In the genomic region with DNA sequence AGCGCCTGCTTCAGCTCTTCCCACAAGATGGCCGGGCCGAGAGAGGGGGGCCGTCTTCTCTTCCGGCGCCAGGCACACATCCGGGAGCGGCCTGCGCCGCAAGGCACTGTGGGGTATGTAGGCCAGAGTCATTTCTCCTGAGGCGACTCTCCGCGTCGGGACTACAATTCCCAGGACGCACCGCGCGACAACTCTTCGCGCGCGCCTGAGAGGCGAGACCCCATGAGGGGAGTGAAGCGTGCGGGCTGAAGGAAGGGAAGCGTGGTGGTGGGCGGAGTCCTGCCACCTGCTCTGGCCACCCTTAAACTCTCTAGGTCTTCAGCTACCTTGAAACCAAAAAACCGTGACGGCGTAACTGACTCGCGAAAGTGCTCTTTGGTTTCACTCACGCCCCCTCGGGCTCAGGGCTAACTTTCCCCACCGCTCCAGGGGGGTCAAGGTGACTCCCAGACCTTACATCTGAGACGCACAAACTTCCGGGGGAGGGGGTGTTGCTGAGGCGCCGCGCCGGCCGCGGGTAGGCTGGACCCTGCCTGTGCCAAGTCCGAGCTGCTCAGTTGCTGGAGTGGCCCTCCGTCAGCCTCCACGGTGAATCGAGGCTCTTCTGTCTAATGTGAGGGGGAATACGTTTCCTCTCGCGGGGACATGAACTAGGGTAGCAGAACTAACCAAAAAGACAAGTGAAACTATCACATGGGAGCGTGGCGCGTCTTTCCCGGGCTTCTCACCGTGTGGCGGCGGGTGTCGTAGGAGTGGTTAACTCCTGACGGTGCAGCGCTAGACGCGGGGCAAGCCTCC, we compare ENCODE assay signal across 7 cellular contexts. TPM values are rescaled to one million over a fixed set of nuclear protein-coding genes. Genes with fewer than 3 reads are reported as not detected.
DNase-seq lines count a peak whose midpoint lies in the region; ATAC-seq, FAIRE-seq and TF ChIP-seq lines count a peak whose summit lies in the region.

Gene SERBP1, minus strand, starts transcription at position 45 of the 798 bp plus-strand sequence. CDS start 102 bp downstream, outside the sequence.

- peak; percentile 46 to 76 (median 75) for TF ChIP-seq POLR2A in body of pancreas (IDR thresholded peaks at IDR 0.05)
- TF ChIP-seq POLR2A in sigmoid colon (IDR thresholded peaks at IDR 0.05), result no peak

- H3K36me3 ChIP-seq in body of pancreas (replicated peaks in 1 of 2; ENCODE audit: insufficient read depth in 1 of 2, low read depth in 2 of 2), result no peaks in the 10 kb centered on the region
- peaks cover 0 to 7% (median 5%) of the 10 kb centered on the region in 4 donors for H3K36me3 ChIP-seq in sigmoid colon

- peak within 1 kb of the TSS; percentile 89 to 96 (median 92) for H3K27ac ChIP-seq in body of pancreas
- H3K27ac ChIP-seq in sigmoid colon, result peak within 1 kb of the TSS; percentile 92 to 96 (median 94)

- H3K27me3 ChIP-seq in body of pancreas, result no peaks in the 10 kb centered on the region
- no peaks in the 10 kb centered on the region for H3K27me3 ChIP-seq in sigmoid colon

- ATAC-seq in GM18520 (IDR thresholded peaks at IDR 0.05; ENCODE audit: unreplicated experiment), result peak; percentile 89
- ATAC-seq in HG03064 (IDR thresholded peaks at IDR 0.05; ENCODE audit: low read depth, unreplicated experiment), result peak; percentile 86
- ATAC-seq in body of pancreas, result peak; percentile 96

- peaks cover 24% of the 10 kb centered on the region for H3K4me1 ChIP-seq in body of pancreas
- H3K4me1 ChIP-seq in sigmoid colon, result peaks cover 0 to 61% (median 37%) of the 10 kb centered on the region in 4 donors

- DNase-seq in NCI-H2107 treated with DMSO at 0.1 percent for 48 hours (lab: John Stamatoyannopoulos, UW; ENCODE audit: unreplicated experiment), result peak; percentile 97
- DNase-seq in body of pancreas, result peak; percentile 94 to 98 (median 96)
- peak; percentile 92 for DNase-seq in iPS DF 19.7 (ENCODE audit: low read depth, low spot score)
- DNase-seq in sigmoid colon, result peak; percentile 97

- WGBS in body of pancreas, 2 donors, result 0% methylated on average over 21 to 61 of the region's 62 CpGs
- WGBS in sigmoid colon, 2 donors, result 0 to 1% methylated on average over 62 of the region's 62 CpGs

- peak; percentile 88 for FAIRE-seq in TTC549 (lab: Jason Lieb, UNC)

- H3K9me3 ChIP-seq in body of pancreas (no peaks in the 10 kb centered on the region), sigmoid colon (no peaks in the 10 kb centered on the region)

- H3K4me3 ChIP-seq in body of pancreas (peak within 1 kb of the TSS; percentile 66 to 89), sigmoid colon (peak within 1 kb of the TSS; percentile 62 to 83 (median 78))

- TF ChIP-seq CTCF in body of pancreas (IDR thresholded peaks at IDR 0.05) (no peak), sigmoid colon (IDR thresholded peaks at IDR 0.05) (no peak)

- intact Hi-C loops in body of pancreas (cut with DNase I), result no loop called here
- intact Hi-C loops in sigmoid colon (cut with DNase I), result loop anchor here (2.0 to 5.0 kb wide), 2 partner anchors 378 to 500 kb away; partner anchors contain the start of gene SLC35D1

- no peak for TF ChIP-seq EP300 in sigmoid colon (IDR thresholded peaks at IDR 0.05)

RNA-seq across cellular contexts. Expression of gene SERBP1, which starts in this region (rescaled TPM):
- total RNA-seq in body of pancreas, result 100 to 1,000 TPM in 1 of 2 donors, 10 to 100 TPM in 1; 77.5 to 123 TPM
- 100 to 1,000 TPM; 201 to 236 (median 225) TPM for total RNA-seq in sigmoid colon
- 100 to 1,000 TPM; 112 to 178 (median 133) TPM for polyA plus RNA-seq in sigmoid colon

Comparison
In these comparisons a context has a peak if more than half of its experiments do, and no peak if none do; other contexts are left out.
1. Peak in every context shown above with its lines: DNase-seq, ATAC-seq, H3K4me3 ChIP-seq and H3K27ac ChIP-seq.
2. POLR2A ChIP-seq: peak in body of pancreas (3 of 3); none in sigmoid colon (0 of 2).